13 cellular contexts compared by ENCODE assay signal in genomic region chr10:69869291-69869841, GRCh38.
A peak's percentile ranks its signal among the peaks of the same experiment; 100 is the strongest.
DNase-seq lines count a peak whose midpoint lies in the region; ATAC-seq and TF ChIP-seq lines count a peak whose summit lies in the region.
"Had no signal": no experiment of that assay in that cellular context is flagged by ENCODE, and none has a peak within 500 bp of the region (broad histone marks: within the 10 kb centered on the region; RNA-seq: fewer than 3 reads in every experiment).

No MANE protein-coding gene starts in this region.

- TF ChIP-seq CTCF in AG10803 (conservative IDR thresholded peaks at IDR 0.05; ENCODE audit: low read length) = no peak

- DNase-seq in AG10803 (ENCODE audit: low read depth) = peak; percentile 88
- DNase-seq in LHCN-M2 (ENCODE audit: low read depth) = peak; percentile 49
- DNase-seq in cerebellar cortex (ENCODE audit: low spot score) = peak; percentile 93
- DNase-seq in left colon = peak; percentile 69 to 79
- no peak for DNase-seq in stimulated activated CD4-positive, alpha-beta T cell treated with anti-CD3 and anti-CD28 coated beads, Interleukin-2, amount 100 ng/mL, for 48 hours
- no peak for DNase-seq in activated T-cell treated with anti-CD3 and anti-CD28 coated beads, Interleukin-2, amount 50 U/mL, for 48 hours
- DNase-seq: activated CD4-positive, CD25-positive, alpha-beta regulatory T cell treated with anti-CD3 and anti-CD28 coated beads, Interleukin-2, amount 50 U/mL, for 72 hours; activated gamma-delta T cell; effector memory CD4-positive, alpha-beta T cell; NCI-H2171 treated with DMSO at 0.1 percent for 48 hours; Right ventricle myocardium superior had no signal

- intact Hi-C loops in left colon (cut with DNase I, micrococcal nuclease) = no loop called here

- ATAC-seq in left colon (peak; percentile 72), GM21529 (IDR thresholded peaks at IDR 0.05; ENCODE audit: unreplicated experiment) (no peak), HG02642 (IDR thresholded peaks at IDR 0.05; ENCODE audit: poor library complexity, unreplicated experiment) (no peak)

- H3K4me3 ChIP-seq in AG10803 (ENCODE audit: low read length) = no peak overlapping the region

Comparison
In these comparisons a context has a peak if more than half of its experiments do, and no peak if none do; other contexts are left out.
1. DNase-seq: peak in AG10803 (single experiment), LHCN-M2 (single experiment), cerebellar cortex (single experiment) and left colon (2 of 2); none in stimulated activated CD4-positive, alpha-beta T cell treated with anti-CD3 and anti-CD28 coated beads, Interleukin-2, amount 100 ng/mL, for 48 hours (0 of 2) and activated T-cell treated with anti-CD3 and anti-CD28 coated beads, Interleukin-2, amount 50 U/mL, for 48 hours (0 of 2).